Comparison of ENCODE assay signal across 19 cellular contexts in the genomic region with DNA sequence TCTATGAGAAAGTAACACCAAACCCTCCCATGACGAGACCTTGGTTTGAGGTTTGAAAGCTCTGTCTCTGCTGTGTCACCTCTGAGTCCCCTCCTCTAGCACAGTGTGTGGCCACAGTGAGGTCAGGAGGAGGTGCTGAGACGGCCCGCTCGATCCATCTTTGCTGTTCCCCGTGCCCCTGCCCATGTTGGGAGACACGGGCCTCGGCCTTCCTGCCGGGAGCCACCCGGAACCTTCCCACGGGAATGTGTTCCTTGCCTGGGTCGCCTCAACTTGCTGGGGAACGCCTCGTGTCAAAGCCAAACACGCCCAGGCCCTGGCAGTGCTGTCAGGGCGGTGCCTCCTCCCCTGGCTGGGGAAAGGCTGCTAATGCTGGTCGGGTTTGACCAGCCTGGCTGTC. TPM values are rescaled to one million over a fixed set of nuclear protein-coding genes. Genes with fewer than 3 reads are reported as not detected.
A peak's percentile ranks its signal among the peaks of the same experiment; 100 is the strongest.
DNase-seq lines count a peak whose midpoint lies in the region; ATAC-seq and TF ChIP-seq lines count a peak whose summit lies in the region.
"Had no signal": no experiment of that assay in that cellular context is flagged by ENCODE, and none has a peak within 500 bp of the region (broad histone marks: within the 10 kb centered on the region; RNA-seq: fewer than 3 reads in every experiment).

No MANE protein-coding gene starts in this region.

- H3K4me2 ChIP-seq in osteoblast (ENCODE audit: insufficient read depth, low read length) (peak overlapping the region; percentile 39), smooth muscle cell (no peak overlapping the region)

- TF ChIP-seq CTCF in GM13976 (IDR thresholded peaks at IDR 0.05; ENCODE audit: borderline replicate concordance, control extremely low read depth, extremely low read depth, insufficient read depth, missing control alignments) (no peak), osteoblast (IDR thresholded peaks at IDR 0.05; ENCODE audit: extremely low read depth, low read depth, low read length) (no peak), smooth muscle cell (IDR thresholded peaks at IDR 0.05; ENCODE audit: borderline replicate concordance, insufficient read depth, poor library complexity, severe bottlenecking) (no peak)

- H3K4me1 ChIP-seq in duodenal mucosa (ENCODE audit: control insufficient read depth in 1 of 2, insufficient read depth in 2 of 2, low read length in 2 of 2) (peaks cover 36 to 57% of the 10 kb centered on the region in 2 donors), osteoblast (ENCODE audit: insufficient read depth, low read length) (peaks cover 9% of the 10 kb centered on the region), smooth muscle cell (ENCODE audit: low read depth) (no peaks in the 10 kb centered on the region)

- peak; percentile 13 for DNase-seq in GM13976 (ENCODE audit: low spot score)
- peak; percentile 29 for DNase-seq in NCI-H69 (lab: John Stamatoyannopoulos, UW)
- peak; percentile 68 for DNase-seq in osteoblast (ENCODE audit: insufficient read length, low spot score, missing footprints)
- DNase-seq in Ammon's horn (ENCODE audit: low spot score) = no peak
- no peak for DNase-seq in smooth muscle cell (lab: John Stamatoyannopoulos, UW; ENCODE audit: unreplicated experiment)
- DNase-seq: activated CD4-positive, alpha-beta T cell treated with anti-CD3 and anti-CD28 coated beads, Interleukin-2, amount 50 U/mL, for 48 hours; C1 segment of cervical spinal cord; head of caudate nucleus; kidney glomerular epithelial cell; NCI-H748 treated with DMSO at 0.1 percent for 48 hours; stimulated activated CD4-positive, alpha-beta T cell treated with anti-CD3 and anti-CD28 coated beads, Interleukin-15, amount 100 ng/mL, for 24 hours; T-helper 9 cell had no signal

- H3K27me3 ChIP-seq in duodenal mucosa (ENCODE audit: control insufficient read depth in 1 of 2, insufficient read depth in 2 of 2, low read length in 2 of 2) (no peaks in the 10 kb centered on the region), osteoblast (ENCODE audit: insufficient read depth, low read length) (no peaks in the 10 kb centered on the region), smooth muscle cell (ENCODE audit: low read depth) (no peaks in the 10 kb centered on the region)
- H3K27me3 ChIP-seq: tibial nerve had no signal

- no peak overlapping the region for H3K27ac ChIP-seq in duodenal mucosa (ENCODE audit: low read depth, low read length)
- H3K27ac ChIP-seq in osteoblast (ENCODE audit: low read depth, low read length) = no peak overlapping the region
- H3K27ac ChIP-seq in smooth muscle cell (ENCODE audit: low read depth) = no peak overlapping the region
- H3K27ac ChIP-seq: tibial nerve had no signal

- H3F3A ChIP-seq in smooth muscle cell (ENCODE audit: low read depth) = no peaks in the 10 kb centered on the region

- H4K20me1 ChIP-seq in osteoblast (ENCODE audit: insufficient read depth, low read length) = no peaks in the 10 kb centered on the region
- H4K20me1 ChIP-seq in smooth muscle cell (ENCODE audit: low read depth) = no peaks in the 10 kb centered on the region

- H3K36me3 ChIP-seq in duodenal mucosa (ENCODE audit: control insufficient read depth in 1 of 2, insufficient read depth in 2 of 2, low read length in 2 of 2) = no peaks in the 10 kb centered on the region
- H3K36me3 ChIP-seq in osteoblast (ENCODE audit: insufficient read depth, low read length) = no peaks in the 10 kb centered on the region
- H3K36me3 ChIP-seq in smooth muscle cell (ENCODE audit: low read depth) = no peaks in the 10 kb centered on the region

- no peaks in the 10 kb centered on the region for H3K9me3 ChIP-seq in duodenal mucosa (ENCODE audit: control insufficient read depth in 1 of 2, low read length in 2 of 2)
- H3K9me3 ChIP-seq in osteoblast (ENCODE audit: low read depth, low read length) = no peaks in the 10 kb centered on the region
- H3K9me3 ChIP-seq in smooth muscle cell (replicated peaks; ENCODE audit: low read depth) = no peaks in the 10 kb centered on the region
- H3K9me3 ChIP-seq: tibial nerve had no signal

- WGBS in smooth muscle cell (ENCODE audit: low lambda C conversion rate) = 64% methylated on average over 16 of the region's 16 CpGs

- no peaks in the 10 kb centered on the region for H3K79me2 ChIP-seq in osteoblast (ENCODE audit: insufficient read depth, low read length)
- no peaks in the 10 kb centered on the region for H3K79me2 ChIP-seq in smooth muscle cell (ENCODE audit: low read depth)

- peak overlapping the region; percentile 10 to 21 for H3K4me3 ChIP-seq in duodenal mucosa (ENCODE audit: low read depth in 1 of 2, low read length in 2 of 2)
- H3K4me3 ChIP-seq in osteoblast (ENCODE audit: insufficient read depth, low read length) = no peak overlapping the region
- H3K4me3 ChIP-seq in smooth muscle cell = no peak overlapping the region
- H3K4me3 ChIP-seq: tibial nerve had no signal

- H2AFZ ChIP-seq in osteoblast (ENCODE audit: low read length) (peak overlapping the region; percentile 46), smooth muscle cell (ENCODE audit: low read depth) (no peak overlapping the region)

- peak overlapping the region in 1 of 2 donors; percentile 32 for H3K9ac ChIP-seq in duodenal mucosa (ENCODE audit: low read depth in 1 of 2, low read length in 2 of 2)
- H3K9ac ChIP-seq in smooth muscle cell (ENCODE audit: low read depth) = no peak overlapping the region

- in situ Hi-C loops in GM13976 (cut with MboI; ENCODE audit: low sequenced_read_pairs, unreplicated experiment) = no loop called here

- no peak for ATAC-seq in GM18498 (IDR thresholded peaks at IDR 0.05; ENCODE audit: unreplicated experiment)
- no peak for ATAC-seq in HG02884 (IDR thresholded peaks at IDR 0.05; ENCODE audit: unreplicated experiment)

RNA-seq across cellular contexts. Expression of gene NANOS3, which starts 10.1 kb away (rescaled TPM):
- total RNA-seq in osteoblast (0.59 TPM in 1 of 2 replicates, not detected in the other), smooth muscle cell (not detected in 2 replicates)
- 2.7 and 2.8 TPM in 2 replicates for polyA plus RNA-seq in smooth muscle cell
- total RNA-seq: Daoy, epithelial cell of proximal tubule, tibial nerve had no signal
- polyA plus RNA-seq: adipose tissue had no signal

RNA-seq across cellular contexts. Expression of gene BRME1, which starts 18.9 kb away (rescaled TPM):
- total RNA-seq in osteoblast (0.59 and 0.72 TPM in 2 replicates), smooth muscle cell (0.72 and 1.2 TPM in 2 replicates)
- 2.2 and 3.3 TPM in 2 replicates for polyA plus RNA-seq in smooth muscle cell

RNA-seq across cellular contexts. Expression of gene CC2D1A, which starts 19.0 kb away (rescaled TPM):
- total RNA-seq in osteoblast = 19.2 and 22.4 TPM in 2 replicates
- total RNA-seq in smooth muscle cell = 8.0 and 9.5 TPM in 2 replicates
- 26.3 and 28.0 TPM in 2 replicates for polyA plus RNA-seq in smooth muscle cell

RNA-seq across cellular contexts. Expression of gene PODNL1, which starts 51.2 kb away (rescaled TPM):
- 4.0 and 6.5 TPM in 2 replicates for total RNA-seq in osteoblast
- total RNA-seq in smooth muscle cell = 5.2 and 8.9 TPM in 2 replicates
- polyA plus RNA-seq in smooth muscle cell = 34.3 and 53.9 TPM in 2 replicates
- total RNA-seq: Daoy had no signal

Comparison
In these comparisons a context has a peak if more than half of its experiments do, and no peak if none do; other contexts are left out.
1. DNase-seq: peak in GM13976 (single experiment), NCI-H69 (single experiment) and osteoblast (single experiment); none in Ammon's horn (single experiment) and smooth muscle cell (single experiment).
2. H3K4me3 ChIP-seq: peak in duodenal mucosa (2 of 2); none in osteoblast (single experiment) and smooth muscle cell (single experiment).